31 cellular contexts compared by ENCODE assay signal in the genomic region with DNA sequence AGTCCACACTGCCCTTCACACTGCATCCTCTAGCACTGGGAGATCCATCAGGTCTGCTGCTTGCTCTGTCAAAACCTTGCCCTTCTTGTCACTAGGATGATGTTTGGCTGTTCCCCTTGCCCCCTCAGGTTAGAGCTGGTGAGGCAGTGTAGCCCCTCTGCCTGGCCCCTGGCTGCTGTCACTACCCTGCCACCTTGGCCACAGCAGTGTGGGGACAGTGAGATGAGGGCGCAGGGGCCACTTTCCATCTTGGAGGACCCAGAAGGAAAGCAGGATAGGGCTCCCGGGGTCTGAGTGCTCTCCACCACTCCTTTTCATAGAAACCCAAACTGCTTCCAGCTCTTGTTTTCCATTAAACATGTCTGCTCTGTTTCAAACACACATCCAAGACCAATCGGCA. TPM values are rescaled to one million over a fixed set of nuclear protein-coding genes. Genes with fewer than 3 reads are reported as not detected.
DNase-seq lines count a peak whose midpoint lies in the region; ATAC-seq, FAIRE-seq and TF ChIP-seq lines count a peak whose summit lies in the region.
"Had no signal": no experiment of that assay in that cellular context is flagged by ENCODE, and none has a peak within 500 bp of the region (broad histone marks: within the 10 kb centered on the region; RNA-seq: fewer than 3 reads in every experiment).

No MANE protein-coding gene starts in this region.

- no peak overlapping the region for H4K12ac ChIP-seq in trophoblast cell (ENCODE audit: low read depth, low read length)

- no peak overlapping the region for H3K4me3 ChIP-seq in kidney (ENCODE audit: low read length in 2 of 2)
- H3K4me3 ChIP-seq in trophoblast cell (ENCODE audit: low read depth, low read length) = peak overlapping the region; percentile 61
- H3K4me3 ChIP-seq: BLaER1, GM12878 had no signal

- H3K27me3 ChIP-seq in trophoblast cell (ENCODE audit: insufficient read depth, low read length) = no peaks in the 10 kb centered on the region
- H3K27me3 ChIP-seq: BE2C, BLaER1 had no signal

- H3K36me3 ChIP-seq in kidney (ENCODE audit: control insufficient read depth in 1 of 2, insufficient read depth in 2 of 2, low read length in 2 of 2) (no peaks in the 10 kb centered on the region), trophoblast cell (ENCODE audit: control insufficient read depth in 1 of 2, insufficient read depth in 2 of 2, low read length in 2 of 2) (no peaks in the 10 kb centered on the region)
- H3K36me3 ChIP-seq: BE2C, BLaER1 had no signal

- ATAC-seq in GM19023 (IDR thresholded peaks at IDR 0.05; ENCODE audit: unreplicated experiment) = no peak
- ATAC-seq: GM12878 had no signal

- no peak overlapping the region for H4K91ac ChIP-seq in trophoblast cell (ENCODE audit: low read depth, low read length)

- no peak overlapping the region for H3K4ac ChIP-seq in trophoblast cell (ENCODE audit: low read depth, low read length)

- H3K79me2 ChIP-seq in trophoblast cell (ENCODE audit: control insufficient read depth, insufficient read depth, low read length, poor library complexity) = no peaks in the 10 kb centered on the region

- H3K4me1 ChIP-seq in kidney (ENCODE audit: control insufficient read depth in 1 of 2, insufficient read depth in 1 of 2, low read depth in 1 of 2, low read length in 2 of 2) (no peaks in the 10 kb centered on the region), trophoblast cell (ENCODE audit: control insufficient read depth in 1 of 2, insufficient read depth in 2 of 2, low read length in 2 of 2) (no peaks in the 10 kb centered on the region)
- H3K4me1 ChIP-seq: BE2C, BLaER1 had no signal

- no peak overlapping the region for H3K9ac ChIP-seq in kidney (ENCODE audit: low read length in 2 of 2)
- no peak overlapping the region for H3K9ac ChIP-seq in trophoblast cell (ENCODE audit: low read length)
- H3K9ac ChIP-seq: BLaER1 had no signal

- no peak overlapping the region for H4K8ac ChIP-seq in trophoblast cell (ENCODE audit: low read depth, low read length)

- H2BK120ac ChIP-seq in trophoblast cell (ENCODE audit: insufficient read depth, low read length, poor library complexity) = no peak overlapping the region

- no peak overlapping the region for H2AFZ ChIP-seq in trophoblast cell (ENCODE audit: insufficient read depth, low read length, poor library complexity)

- FAIRE-seq in kidney (lab: Jason Lieb, UNC) = no peak
- FAIRE-seq: A204.1, GM12878, GM12892, GM18507, GM19239 had no signal

- H2BK12ac ChIP-seq in trophoblast cell (ENCODE audit: low read length) = no peak overlapping the region

- TF ChIP-seq CTCF in kidney (IDR thresholded peaks at IDR 0.05; ENCODE audit: borderline replicate concordance, extremely low read depth, insufficient read depth) = no peak

- no peak overlapping the region for H3K4me2 ChIP-seq in trophoblast cell (ENCODE audit: low read length)
- H3K4me2 ChIP-seq: BLaER1 had no signal

- WGBS in trophoblast cell (ENCODE audit: extremely low coverage, insufficient coverage, insufficient read length) = no CpG with 5 or more reads among the region's 3 CpGs

- H2BK5ac ChIP-seq in trophoblast cell (ENCODE audit: low read depth, low read length, poor library complexity) = no peak overlapping the region

- H3K23ac ChIP-seq in trophoblast cell (ENCODE audit: low read length) = no peak overlapping the region

- no peak overlapping the region for H3K14ac ChIP-seq in trophoblast cell (ENCODE audit: low read length)

- no peaks in the 10 kb centered on the region for H3K79me1 ChIP-seq in trophoblast cell (ENCODE audit: low read length)

- no peaks in the 10 kb centered on the region for H3K9me3 ChIP-seq in kidney (ENCODE audit: control insufficient read depth in 1 of 2, low read length in 2 of 2)
- no peaks in the 10 kb centered on the region for H3K9me3 ChIP-seq in trophoblast cell (ENCODE audit: insufficient read depth, low read depth, low read length)
- H3K9me3 ChIP-seq: BE2C, BLaER1 had no signal

- DNase-seq in kidney (peak; percentile 51), trophoblast cell (no peak), dedifferentiated amniotic fluid mesenchymal stem cell (ENCODE audit: extremely low spot score) (no peak)
- DNase-seq in activated naive CD4-positive, alpha-beta T cell treated with Interleukin-2 at 50 U/mL for 16 hours = no peak
- DNase-seq: 8988T; ACHN; BE2C; C1 segment of cervical spinal cord; CD4-positive, alpha-beta memory T cell; CD4-positive, CD25-positive, alpha-beta regulatory T cell; CD8-positive, alpha-beta memory T cell; COR-L47; DMS 273 treated with DMSO at 0.1 percent for 48 hours; DMS153; DMS53; DMS79; DND-41; EL; GDM1 had no signal

- no peak overlapping the region for H2AK5ac ChIP-seq in trophoblast cell (ENCODE audit: low read length)

- no peak overlapping the region for H3K27ac ChIP-seq in kidney (ENCODE audit: low read depth in 2 of 2, low read length in 2 of 2)
- H3K27ac ChIP-seq in trophoblast cell (ENCODE audit: low read depth, low read length) = no peak overlapping the region
- H3K27ac ChIP-seq: BLaER1 had no signal

- no peak overlapping the region for H3K18ac ChIP-seq in trophoblast cell (ENCODE audit: low read length)

- intact Hi-C loops in kidney (cut with DNase I) = no loop called here

RNA-seq across cellular contexts. Expression of a gene that starts 19.9 kb away (rescaled TPM):
- 0.85 TPM for total RNA-seq in kidney
- 0.34 TPM for polyA plus RNA-seq in kidney (ENCODE audit: insufficient read depth, low read depth, low replicate concordance)
- 0.06 and 0.07 TPM in 2 replicates for polyA plus RNA-seq in trophoblast cell (2013)
- total RNA-seq: A673; CD4-positive, alpha-beta memory T cell; CD4-positive, CD25-positive, alpha-beta regulatory T cell; CD8-positive, alpha-beta memory T cell; Daoy; G401 had no signal
- polyA plus RNA-seq: AG04450; CD14-positive monocyte; CD4-positive, alpha-beta memory T cell; CD4-positive, CD25-positive, alpha-beta regulatory T cell; CD8-positive, alpha-beta memory T cell had no signal
